12 cellular contexts compared by ENCODE assay signal in the genomic region with DNA sequence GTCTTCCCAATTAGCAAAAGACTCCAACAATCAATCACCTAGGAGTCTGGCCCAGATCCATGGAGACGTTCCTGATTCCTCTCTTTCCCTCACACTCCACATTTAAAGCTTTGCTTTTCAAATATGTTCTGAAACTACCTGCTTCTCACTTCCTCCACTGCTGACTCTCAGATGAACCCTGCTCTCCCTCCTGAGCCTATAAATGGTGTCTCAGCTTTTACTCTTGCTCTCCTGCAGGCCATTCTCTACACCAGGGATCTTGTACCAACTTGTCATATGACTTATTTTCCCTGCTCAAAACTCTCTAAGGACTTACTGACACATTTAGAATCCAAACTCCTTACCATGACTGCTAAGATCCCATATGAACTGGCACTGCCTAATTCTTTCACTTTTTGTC.
DNase-seq lines count a peak whose midpoint lies in the region; ATAC-seq lines count a peak whose summit lies in the region.
"Had no signal": no experiment of that assay in that cellular context is flagged by ENCODE, and none has a peak within 500 bp of the region (broad histone marks: within the 10 kb centered on the region; RNA-seq: fewer than 3 reads in every experiment).

No MANE protein-coding gene starts in this region.

- no peaks in the 10 kb centered on the region for H3K36me3 Mint-ChIP-seq in activated CD4-positive, alpha-beta T cell treated with anti-CD3 and anti-CD28 coated beads, Interleukin-2, amount 10 ng/mL, durations not matched to agents 24 days and 14 days (ENCODE audit: low read depth)

- no peaks in the 10 kb centered on the region for H3K36me3 ChIP-seq in HAP-1 (replicated peaks)

- no peak overlapping the region for H3K4me3 Mint-ChIP-seq in activated CD4-positive, alpha-beta T cell treated with anti-CD3 and anti-CD28 coated beads, Interleukin-2, amount 10 ng/mL, durations not matched to agents 24 days and 14 days
- H3K4me3 Mint-ChIP-seq: T-helper 2 cell treated with Interferon-gamma antibody and Interleukin-4, amounts not matched to agents 5 μg/mL and 100 μg/mL, for 36 hours had no signal

- no peaks in the 10 kb centered on the region for H3K4me1 Mint-ChIP-seq in activated CD4-positive, alpha-beta T cell treated with anti-CD3 and anti-CD28 coated beads, Interleukin-2, amount 10 ng/mL, durations not matched to agents 24 days and 14 days

- no peak overlapping the region for H3K27ac Mint-ChIP-seq in activated CD4-positive, alpha-beta T cell treated with anti-CD3 and anti-CD28 coated beads, Interleukin-2, amount 10 ng/mL, durations not matched to agents 24 days and 14 days
- H3K27ac Mint-ChIP-seq: T-helper 2 cell treated with Interferon-gamma antibody and Interleukin-4, amounts not matched to agents 5 μg/mL and 100 μg/mL, for 36 hours had no signal

- H3K4me3 ChIP-seq in GM08714 (ENCODE audit: low read length): peak overlapping the region; percentile 55; the same call in 1 of the 2 replicates
- no peak overlapping the region for H3K4me3 ChIP-seq in HAP-1
- H3K4me3 ChIP-seq: psoas muscle had no signal

- H3K9me3 ChIP-seq in HAP-1: no peaks in the 10 kb centered on the region
- H3K9me3 ChIP-seq: psoas muscle had no signal

- H3K27me3 Mint-ChIP-seq in activated CD4-positive, alpha-beta T cell treated with anti-CD3 and anti-CD28 coated beads, Interleukin-2, amount 10 ng/mL, durations not matched to agents 24 days and 14 days: no peaks in the 10 kb centered on the region

- DNase-seq in DMS153 (lab: John Stamatoyannopoulos, UW) (no peak), AML-193 (lab: John Stamatoyannopoulos, UW) (no peak), HAP-1 (ENCODE audit: low spot score in 2 of 2) (no peak)
- DNase-seq in activated CD4-positive, alpha-beta T cell treated with anti-CD3 and anti-CD28 coated beads, Interleukin-2, amount 10 ng/mL, durations not matched to agents 24 days and 14 days: no peak
- DNase-seq: activated T-cell treated with anti-CD3 and anti-CD28 coated beads, Interleukin-2, amount 50 U/mL, for 48 hours; NCI-H2171 treated with DMSO at 0.1 percent for 48 hours; psoas muscle had no signal

- H3K9me3 Mint-ChIP-seq in activated CD4-positive, alpha-beta T cell treated with anti-CD3 and anti-CD28 coated beads, Interleukin-2, amount 10 ng/mL, durations not matched to agents 24 days and 14 days: no peaks in the 10 kb centered on the region
- H3K9me3 Mint-ChIP-seq: T-helper 2 cell treated with Interferon-gamma antibody and Interleukin-4, amounts not matched to agents 5 μg/mL and 100 μg/mL, for 36 hours had no signal

- no peaks in the 10 kb centered on the region for H3K4me1 ChIP-seq in HAP-1
- H3K4me1 ChIP-seq: psoas muscle had no signal

- no peaks in the 10 kb centered on the region for H3K27me3 ChIP-seq in HAP-1 (ENCODE audit: low read depth)

- ATAC-seq in GM19395 (IDR thresholded peaks at IDR 0.05; ENCODE audit: unreplicated experiment) (peak; percentile 71), HG02852 (IDR thresholded peaks at IDR 0.05; ENCODE audit: unreplicated experiment) (peak; percentile 53), HG03571 (IDR thresholded peaks at IDR 0.05; ENCODE audit: unreplicated experiment) (peak; percentile 50)
- ATAC-seq: psoas muscle had no signal

- in situ Hi-C loops in HAP-1 (cut with MboI; ENCODE audit: low sequenced_read_pairs): no loop called here

- intact Hi-C loops in activated CD4-positive, alpha-beta T cell treated with anti-CD3 and anti-CD28 coated beads, Interleukin-2, amount 10 ng/mL, durations not matched to agents 24 days and 14 days (cut with micrococcal nuclease): no loop called here
